Comparison of ENCODE assay signal across 10 cellular contexts in genomic region chr16:16197966-16198365, GRCh38. TPM values are rescaled to one million over a fixed set of nuclear protein-coding genes. Genes with fewer than 3 reads are reported as not detected.
"Had no signal": no experiment of that assay in that cellular context is flagged by ENCODE, and none has a peak within 500 bp of the region (broad histone marks: within the 10 kb centered on the region; RNA-seq: fewer than 3 reads in every experiment).

No MANE protein-coding gene starts in this region.

- H3K4me1 ChIP-seq: HAP-1 had no signal

- H3K27ac Mint-ChIP-seq: GM23338, HFFc6 had no signal

- H3K4me3 Mint-ChIP-seq: GM23338, HFFc6 had no signal

- H3K9me3 Mint-ChIP-seq: GM23338, HFFc6 had no signal

- H3K4me3 ChIP-seq: GM23338, HAP-1, K562 had no signal

- H3K9me3 ChIP-seq: HAP-1 had no signal

- H3K4me2 ChIP-seq: GM23338 had no signal

- H3K36me3 ChIP-seq: HAP-1 had no signal

- FAIRE-seq: H1, K562 had no signal

- DNase-seq: HFFc6, IMR-90, KG1 had no signal

- ATAC-seq: GM23338, HCT116, K562 had no signal

- H2AFZ ChIP-seq: GM23338 had no signal

- H3K27ac ChIP-seq: HL-60 had no signal

RNA-seq across cellular contexts. Expression of gene ABCC6, which starts 25.3 kb away (rescaled TPM):
- total RNA-seq: HT1080 had no signal
